ENCODE assay signal across 8 cellular contexts in the genomic region with DNA sequence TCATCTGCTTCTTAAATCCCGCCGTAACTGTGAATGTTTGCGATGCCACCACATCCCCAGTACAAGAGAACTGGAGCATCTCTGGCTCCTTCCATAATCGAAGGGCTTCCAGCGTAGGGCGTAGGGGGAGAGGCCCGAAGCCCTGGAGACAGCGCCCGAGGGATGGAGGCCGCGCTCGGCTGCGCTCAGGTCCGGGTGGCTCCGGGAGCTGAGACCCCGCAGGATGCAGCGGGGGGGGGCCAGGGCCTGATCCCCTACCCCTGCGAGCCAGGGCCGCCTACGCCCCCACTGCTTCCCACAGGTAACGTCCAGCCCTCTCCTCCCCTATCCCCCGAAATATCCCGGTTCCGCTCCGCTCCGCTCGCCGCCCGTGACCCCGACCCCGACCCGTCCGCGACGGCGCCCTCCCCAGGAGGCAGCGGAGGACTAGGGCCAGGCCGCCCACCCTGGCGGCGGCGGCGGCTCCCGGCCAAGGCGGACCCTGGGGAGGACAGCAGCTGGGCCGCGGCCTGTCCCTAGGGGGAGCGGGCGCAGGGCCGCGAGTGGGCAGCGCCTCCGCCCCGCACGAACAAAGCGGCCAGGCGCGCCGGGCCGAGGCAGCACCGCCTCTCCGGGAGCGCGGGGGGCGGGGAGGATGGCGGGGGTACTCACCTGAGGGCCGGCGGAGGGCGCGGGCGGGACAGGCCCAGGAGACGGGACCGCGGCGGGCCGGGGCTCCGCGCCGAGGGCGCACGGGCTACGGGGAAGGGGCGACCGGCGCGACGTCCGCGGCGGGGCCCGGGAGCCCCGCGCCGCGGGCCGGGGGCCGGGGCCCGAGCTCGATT. TPM values are rescaled to one million over a fixed set of nuclear protein-coding genes. Genes with fewer than 3 reads are reported as not detected.
DNase-seq lines count a peak whose midpoint lies in the region; ATAC-seq and TF ChIP-seq lines count a peak whose summit lies in the region.

No MANE protein-coding gene starts in this region.

- H3K27ac Mint-ChIP-seq in activated T-helper 1 cell treated with anti-CD3 and anti-CD28 coated beads, Interleukin-12 subunit alpha, Interleukin-12 subunit beta, Interleukin-2, Interleukin-4 antibody, amounts not matched to agents 30 ng/mL and 10 ng/mL and 1 ng/mL, durations not matched to agents 14 hours and 24 hours and 36 hours: no peak overlapping the region
- H3K27ac Mint-ChIP-seq in neural progenitor cell: peak overlapping the region; percentile 76

- H3K36me3 ChIP-seq in neural progenitor cell: no peaks in the 10 kb centered on the region

- H3K27ac ChIP-seq in neural progenitor cell: peak overlapping the region; percentile 90

- peaks cover 52% of the 10 kb centered on the region for H3K79me2 ChIP-seq in neural progenitor cell (ENCODE audit: low read depth)

- peaks cover 15% of the 10 kb centered on the region for H4K20me1 ChIP-seq in neural progenitor cell (ENCODE audit: low read depth)

- peaks cover 3% of the 10 kb centered on the region for H3K36me3 Mint-ChIP-seq in activated T-helper 1 cell treated with anti-CD3 and anti-CD28 coated beads, Interleukin-12 subunit alpha, Interleukin-12 subunit beta, Interleukin-2, Interleukin-4 antibody, amounts not matched to agents 30 ng/mL and 10 ng/mL and 1 ng/mL, durations not matched to agents 14 hours and 24 hours and 36 hours (ENCODE audit: low read depth)
- peaks cover 7% of the 10 kb centered on the region for H3K36me3 Mint-ChIP-seq in neural progenitor cell

- no peak for TF ChIP-seq CTCF in GM12865 (IDR thresholded peaks at IDR 0.05; ENCODE audit: insufficient read depth, low read depth, low read length, missing control alignments)
- TF ChIP-seq CTCF in neural progenitor cell (IDR thresholded peaks at IDR 0.05): peak; percentile 45

- H3K4me3 ChIP-seq in GM12865 (ENCODE audit: low read depth, low read length): peak overlapping the region; percentile 67
- H3K4me3 ChIP-seq in neural progenitor cell: peak overlapping the region; percentile 94

- H2AFZ ChIP-seq in neural progenitor cell (replicated peaks): peak overlapping the region; percentile 83

- no peaks in the 10 kb centered on the region for H3K9me3 ChIP-seq in neural progenitor cell (ENCODE audit: low read depth)

- H3K4me1 Mint-ChIP-seq in activated T-helper 1 cell treated with anti-CD3 and anti-CD28 coated beads, Interleukin-12 subunit alpha, Interleukin-12 subunit beta, Interleukin-2, Interleukin-4 antibody, amounts not matched to agents 30 ng/mL and 10 ng/mL and 1 ng/mL, durations not matched to agents 14 hours and 24 hours and 36 hours (ENCODE audit: low read depth): peaks cover 10% of the 10 kb centered on the region
- H3K4me1 Mint-ChIP-seq in neural progenitor cell: peaks cover 24% of the 10 kb centered on the region

- intact Hi-C loops in activated T-helper 1 cell treated with anti-CD3 and anti-CD28 coated beads, Interleukin-12 subunit alpha, Interleukin-12 subunit beta, Interleukin-2, Interleukin-4 antibody, amounts not matched to agents 30 ng/mL and 10 ng/mL and 1 ng/mL, durations not matched to agents 14 hours and 24 hours and 36 hours (cut with micrococcal nuclease): loop anchor here (5.0 kb wide), 1 partner anchor 468 kb away; the partner anchor contains the start of gene NKX6-1

- H3K4me1 ChIP-seq in neural progenitor cell: peaks cover 17% of the 10 kb centered on the region

- ATAC-seq in HG02981 (IDR thresholded peaks at IDR 0.05; ENCODE audit: unreplicated experiment): no peak

- H3K27me3 ChIP-seq in neural progenitor cell: peaks cover 7% of the 10 kb centered on the region

- no peaks in the 10 kb centered on the region for H3K9me3 Mint-ChIP-seq in activated T-helper 1 cell treated with anti-CD3 and anti-CD28 coated beads, Interleukin-12 subunit alpha, Interleukin-12 subunit beta, Interleukin-2, Interleukin-4 antibody, amounts not matched to agents 30 ng/mL and 10 ng/mL and 1 ng/mL, durations not matched to agents 14 hours and 24 hours and 36 hours
- H3K9me3 Mint-ChIP-seq in neural progenitor cell: no peaks in the 10 kb centered on the region

- H3K9ac ChIP-seq in neural progenitor cell: peak overlapping the region; percentile 67

- H3K27me3 Mint-ChIP-seq in activated T-helper 1 cell treated with anti-CD3 and anti-CD28 coated beads, Interleukin-12 subunit alpha, Interleukin-12 subunit beta, Interleukin-2, Interleukin-4 antibody, amounts not matched to agents 30 ng/mL and 10 ng/mL and 1 ng/mL, durations not matched to agents 14 hours and 24 hours and 36 hours (ENCODE audit: insufficient read depth): peaks cover 40% of the 10 kb centered on the region
- H3K27me3 Mint-ChIP-seq in neural progenitor cell (ENCODE audit: insufficient read depth, low read depth): no peaks in the 10 kb centered on the region

- H3K4me2 ChIP-seq in neural progenitor cell: peak overlapping the region; percentile 77

- peak overlapping the region; percentile 27 for H3K4me3 Mint-ChIP-seq in activated T-helper 1 cell treated with anti-CD3 and anti-CD28 coated beads, Interleukin-12 subunit alpha, Interleukin-12 subunit beta, Interleukin-2, Interleukin-4 antibody, amounts not matched to agents 30 ng/mL and 10 ng/mL and 1 ng/mL, durations not matched to agents 14 hours and 24 hours and 36 hours
- peak overlapping the region; percentile 90 for H3K4me3 Mint-ChIP-seq in neural progenitor cell

- DNase-seq in 8988T (peak; percentile 32), GM12865 (ENCODE audit: low read depth) (peak; percentile 18), LHCN-M2 (ENCODE audit: low read depth) (peak; percentile 55), glomerular visceral epithelial cell (ENCODE audit: extremely low spot score) (peak; percentile 59), neural progenitor cell (ENCODE audit: low spot score) (peak; percentile 83)
- DNase-seq in activated T-helper 1 cell treated with anti-CD3 and anti-CD28 coated beads, Interleukin-12 subunit alpha, Interleukin-12 subunit beta, Interleukin-2, Interleukin-4 antibody, amounts not matched to agents 30 ng/mL and 10 ng/mL and 1 ng/mL, durations not matched to agents 14 hours and 24 hours and 36 hours (ENCODE audit: low spot score): no peak
- no peak for DNase-seq in stimulated activated CD4-positive, alpha-beta T cell treated with anti-CD3 and anti-CD28 coated beads, Interleukin-2, amount 100 ng/mL, for 48 hours

- H3F3A ChIP-seq in neural progenitor cell (ENCODE audit: low read depth): peaks cover 8% of the 10 kb centered on the region

RNA-seq across cellular contexts. Expression of gene WDFY3, which starts 0.7 kb away (rescaled TPM):
- total RNA-seq in LHCN-M2 (2014; rRNA removed): 38.7 and 48.9 TPM in 2 replicates
- 14.5 TPM for polyA plus RNA-seq in LHCN-M2 (2012)
- total RNA-seq in activated T-helper 1 cell treated with anti-CD3 and anti-CD28 coated beads, Interleukin-12 subunit alpha, Interleukin-12 subunit beta, Interleukin-2, Interleukin-4 antibody, amounts not matched to agents 30 ng/mL and 10 ng/mL and 1 ng/mL, durations not matched to agents 14 hours and 24 hours and 36 hours: 0.39 and 1.1 TPM in 2 replicates
- total RNA-seq in neural progenitor cell (ENCODE audit: low replicate concordance): 48.6 and 55.8 TPM in 2 replicates

Comparison
In these comparisons a context has a peak if more than half of its experiments do, and no peak if none do; other contexts are left out.
1. DNase-seq: peak in 8988T (single experiment), GM12865 (single experiment), LHCN-M2 (single experiment), glomerular visceral epithelial cell (single experiment) and neural progenitor cell (single experiment); none in activated T-helper 1 cell treated with anti-CD3 and anti-CD28 coated beads, Interleukin-12 subunit alpha, Interleukin-12 subunit beta, Interleukin-2, Interleukin-4 antibody, amounts not matched to agents 30 ng/mL and 10 ng/mL and 1 ng/mL, durations not matched to agents 14 hours and 24 hours and 36 hours (single experiment) and stimulated activated CD4-positive, alpha-beta T cell treated with anti-CD3 and anti-CD28 coated beads, Interleukin-2, amount 100 ng/mL, for 48 hours (0 of 2).
2. RNA of gene WDFY3, which starts 0.7 kb away (total RNA-seq): 48.6 to 55.8 TPM in neural progenitor cell and 38.7 to 48.9 TPM in LHCN-M2; 0.39 to 1.1 TPM in activated T-helper 1 cell treated with anti-CD3 and anti-CD28 coated beads, Interleukin-12 subunit alpha, Interleukin-12 subunit beta, Interleukin-2, Interleukin-4 antibody, amounts not matched to agents 30 ng/mL and 10 ng/mL and 1 ng/mL, durations not matched to agents 14 hours and 24 hours and 36 hours; every median in the first group is over 10 times any median in the second.